8 cellular contexts compared by ENCODE assay signal in genomic region chr6:113630738-113631535, GRCh38.
A peak's percentile ranks its signal among the peaks of the same experiment; 100 is the strongest.
DNase-seq lines count a peak whose midpoint lies in the region; ATAC-seq and FAIRE-seq lines count a peak whose summit lies in the region.

No MANE protein-coding gene starts in this region.

- H3K4me3 Mint-ChIP-seq in activated T-helper 2 cell treated with anti-CD3 and anti-CD28 coated beads, Interferon-gamma antibody, Interleukin-2, Interleukin-4, amounts not matched to agents 10 μg/mL and 5 μg/mL and 100 μg/mL, durations not matched to agents 14 hours and 24 hours and 36 hours (ENCODE audit: low read depth): no peak overlapping the region
- H3K4me3 Mint-ChIP-seq in stimulated activated naive B cell treated with anti-CD40 and anti-IgM and Interleukin-4, amounts not matched to agents 10 μg/mL and 1 μg/mL and 100 μg/mL, for 72 hours: peak overlapping the region; percentile 77
- H3K4me3 Mint-ChIP-seq in activated T-helper 1 cell treated with anti-CD3 and anti-CD28 coated beads, Interleukin-12 subunit alpha, Interleukin-12 subunit beta, Interleukin-2, Interleukin-4 antibody, amounts not matched to agents 30 ng/mL and 10 ng/mL and 1 ng/mL, durations not matched to agents 14 hours and 24 hours and 36 hours: no peak overlapping the region

- peak; percentile 75 for FAIRE-seq in islet of Langerhans (lab: Jason Lieb, UNC)

- H3K9me3 Mint-ChIP-seq in activated T-helper 2 cell treated with anti-CD3 and anti-CD28 coated beads, Interferon-gamma antibody, Interleukin-2, Interleukin-4, amounts not matched to agents 10 μg/mL and 5 μg/mL and 100 μg/mL, durations not matched to agents 14 hours and 24 hours and 36 hours: no peaks in the 10 kb centered on the region
- no peaks in the 10 kb centered on the region for H3K9me3 Mint-ChIP-seq in stimulated activated naive B cell treated with anti-CD40 and anti-IgM and Interleukin-4, amounts not matched to agents 10 μg/mL and 1 μg/mL and 100 μg/mL, for 72 hours
- no peaks in the 10 kb centered on the region for H3K9me3 Mint-ChIP-seq in activated T-helper 1 cell treated with anti-CD3 and anti-CD28 coated beads, Interleukin-12 subunit alpha, Interleukin-12 subunit beta, Interleukin-2, Interleukin-4 antibody, amounts not matched to agents 30 ng/mL and 10 ng/mL and 1 ng/mL, durations not matched to agents 14 hours and 24 hours and 36 hours

- intact Hi-C loops in activated T-helper 2 cell treated with anti-CD3 and anti-CD28 coated beads, Interferon-gamma antibody, Interleukin-2, Interleukin-4, amounts not matched to agents 10 μg/mL and 5 μg/mL and 100 μg/mL, durations not matched to agents 14 hours and 24 hours and 36 hours (cut with micrococcal nuclease): loop anchor here (1.0 to 5.0 kb wide), 3 partner anchors 176 to 1344 kb away; no protein-coding TSS in a partner anchor
- intact Hi-C loops in activated T-helper 1 cell treated with anti-CD3 and anti-CD28 coated beads, Interleukin-12 subunit alpha, Interleukin-12 subunit beta, Interleukin-2, Interleukin-4 antibody, amounts not matched to agents 30 ng/mL and 10 ng/mL and 1 ng/mL, durations not matched to agents 14 hours and 24 hours and 36 hours (cut with micrococcal nuclease): loop anchor here (1.0 to 10.0 kb wide), 3 partner anchors 13 to 334 kb away; partner anchors contain the start of gene MARCKS

- DNase-seq in EH (ENCODE audit: low read depth) (peak; percentile 76), NCI-H2227 (lab: John Stamatoyannopoulos, UW; ENCODE audit: unreplicated experiment) (no peak)
- DNase-seq in activated T-helper 2 cell treated with anti-CD3 and anti-CD28 coated beads, Interferon-gamma antibody, Interleukin-2, Interleukin-4, amounts not matched to agents 10 μg/mL and 5 μg/mL and 100 μg/mL, durations not matched to agents 14 hours and 24 hours and 36 hours (ENCODE audit: low spot score): no peak
- peak; percentile 84 for DNase-seq in stimulated activated naive B cell treated with anti-CD40 and anti-IgM and Interleukin-4, amounts not matched to agents 10 μg/mL and 1 μg/mL and 100 μg/mL, for 72 hours
- DNase-seq in activated T-helper 1 cell treated with anti-CD3 and anti-CD28 coated beads, Interleukin-12 subunit alpha, Interleukin-12 subunit beta, Interleukin-2, Interleukin-4 antibody, amounts not matched to agents 30 ng/mL and 10 ng/mL and 1 ng/mL, durations not matched to agents 14 hours and 24 hours and 36 hours (ENCODE audit: low spot score): no peak

- peaks cover 6% of the 10 kb centered on the region for H3K27me3 Mint-ChIP-seq in activated T-helper 2 cell treated with anti-CD3 and anti-CD28 coated beads, Interferon-gamma antibody, Interleukin-2, Interleukin-4, amounts not matched to agents 10 μg/mL and 5 μg/mL and 100 μg/mL, durations not matched to agents 14 hours and 24 hours and 36 hours (ENCODE audit: low read depth)
- H3K27me3 Mint-ChIP-seq in stimulated activated naive B cell treated with anti-CD40 and anti-IgM and Interleukin-4, amounts not matched to agents 10 μg/mL and 1 μg/mL and 100 μg/mL, for 72 hours: no peaks in the 10 kb centered on the region
- H3K27me3 Mint-ChIP-seq in activated T-helper 1 cell treated with anti-CD3 and anti-CD28 coated beads, Interleukin-12 subunit alpha, Interleukin-12 subunit beta, Interleukin-2, Interleukin-4 antibody, amounts not matched to agents 30 ng/mL and 10 ng/mL and 1 ng/mL, durations not matched to agents 14 hours and 24 hours and 36 hours (ENCODE audit: insufficient read depth): no peaks in the 10 kb centered on the region

- H3K36me3 Mint-ChIP-seq in activated T-helper 2 cell treated with anti-CD3 and anti-CD28 coated beads, Interferon-gamma antibody, Interleukin-2, Interleukin-4, amounts not matched to agents 10 μg/mL and 5 μg/mL and 100 μg/mL, durations not matched to agents 14 hours and 24 hours and 36 hours (ENCODE audit: low read depth): no peaks in the 10 kb centered on the region
- no peaks in the 10 kb centered on the region for H3K36me3 Mint-ChIP-seq in stimulated activated naive B cell treated with anti-CD40 and anti-IgM and Interleukin-4, amounts not matched to agents 10 μg/mL and 1 μg/mL and 100 μg/mL, for 72 hours
- peaks cover 2% of the 10 kb centered on the region for H3K36me3 Mint-ChIP-seq in activated T-helper 1 cell treated with anti-CD3 and anti-CD28 coated beads, Interleukin-12 subunit alpha, Interleukin-12 subunit beta, Interleukin-2, Interleukin-4 antibody, amounts not matched to agents 30 ng/mL and 10 ng/mL and 1 ng/mL, durations not matched to agents 14 hours and 24 hours and 36 hours (ENCODE audit: low read depth)

- peak overlapping the region; percentile 40 for H3K27ac Mint-ChIP-seq in activated T-helper 2 cell treated with anti-CD3 and anti-CD28 coated beads, Interferon-gamma antibody, Interleukin-2, Interleukin-4, amounts not matched to agents 10 μg/mL and 5 μg/mL and 100 μg/mL, durations not matched to agents 14 hours and 24 hours and 36 hours
- peak overlapping the region; percentile 94 for H3K27ac Mint-ChIP-seq in stimulated activated naive B cell treated with anti-CD40 and anti-IgM and Interleukin-4, amounts not matched to agents 10 μg/mL and 1 μg/mL and 100 μg/mL, for 72 hours
- H3K27ac Mint-ChIP-seq in activated T-helper 1 cell treated with anti-CD3 and anti-CD28 coated beads, Interleukin-12 subunit alpha, Interleukin-12 subunit beta, Interleukin-2, Interleukin-4 antibody, amounts not matched to agents 30 ng/mL and 10 ng/mL and 1 ng/mL, durations not matched to agents 14 hours and 24 hours and 36 hours: no peak overlapping the region

- ATAC-seq in GM21360 (IDR thresholded peaks at IDR 0.05; ENCODE audit: unreplicated experiment) (peak; percentile 49), HG03565 (IDR thresholded peaks at IDR 0.05; ENCODE audit: unreplicated experiment) (peak; percentile 48)
- ATAC-seq in stimulated activated naive B cell treated with anti-CD40 and anti-IgM and Interleukin-4, amounts not matched to agents 10 μg/mL and 1 μg/mL and 100 μg/mL, for 72 hours (replicated peaks): peak; percentile 72 to 77

- H3K4me1 Mint-ChIP-seq in activated T-helper 2 cell treated with anti-CD3 and anti-CD28 coated beads, Interferon-gamma antibody, Interleukin-2, Interleukin-4, amounts not matched to agents 10 μg/mL and 5 μg/mL and 100 μg/mL, durations not matched to agents 14 hours and 24 hours and 36 hours (ENCODE audit: low read depth): peaks cover 20% of the 10 kb centered on the region
- H3K4me1 Mint-ChIP-seq in stimulated activated naive B cell treated with anti-CD40 and anti-IgM and Interleukin-4, amounts not matched to agents 10 μg/mL and 1 μg/mL and 100 μg/mL, for 72 hours: peaks cover 53 to 77% of the 10 kb centered on the region in 2 donors
- peaks cover 17% of the 10 kb centered on the region for H3K4me1 Mint-ChIP-seq in activated T-helper 1 cell treated with anti-CD3 and anti-CD28 coated beads, Interleukin-12 subunit alpha, Interleukin-12 subunit beta, Interleukin-2, Interleukin-4 antibody, amounts not matched to agents 30 ng/mL and 10 ng/mL and 1 ng/mL, durations not matched to agents 14 hours and 24 hours and 36 hours (ENCODE audit: low read depth)

Comparison
In these comparisons a context has a peak if more than half of its experiments do, and no peak if none do; other contexts are left out.
1. DNase-seq: peak in EH (single experiment) and stimulated activated naive B cell treated with anti-CD40 and anti-IgM and Interleukin-4, amounts not matched to agents 10 μg/mL and 1 μg/mL and 100 μg/mL, for 72 hours (single experiment); none in activated T-helper 2 cell treated with anti-CD3 and anti-CD28 coated beads, Interferon-gamma antibody, Interleukin-2, Interleukin-4, amounts not matched to agents 10 μg/mL and 5 μg/mL and 100 μg/mL, durations not matched to agents 14 hours and 24 hours and 36 hours (single experiment), activated T-helper 1 cell treated with anti-CD3 and anti-CD28 coated beads, Interleukin-12 subunit alpha, Interleukin-12 subunit beta, Interleukin-2, Interleukin-4 antibody, amounts not matched to agents 30 ng/mL and 10 ng/mL and 1 ng/mL, durations not matched to agents 14 hours and 24 hours and 36 hours (single experiment) and NCI-H2227 (single experiment).
2. H3K4me3 Mint-ChIP-seq: peak in stimulated activated naive B cell treated with anti-CD40 and anti-IgM and Interleukin-4, amounts not matched to agents 10 μg/mL and 1 μg/mL and 100 μg/mL, for 72 hours (2 of 2); none in activated T-helper 2 cell treated with anti-CD3 and anti-CD28 coated beads, Interferon-gamma antibody, Interleukin-2, Interleukin-4, amounts not matched to agents 10 μg/mL and 5 μg/mL and 100 μg/mL, durations not matched to agents 14 hours and 24 hours and 36 hours (single experiment) and activated T-helper 1 cell treated with anti-CD3 and anti-CD28 coated beads, Interleukin-12 subunit alpha, Interleukin-12 subunit beta, Interleukin-2, Interleukin-4 antibody, amounts not matched to agents 30 ng/mL and 10 ng/mL and 1 ng/mL, durations not matched to agents 14 hours and 24 hours and 36 hours (single experiment).
3. Peak in every context shown above with its lines, with median percentiles within 50 percentile points of each other: ATAC-seq.